24 cellular contexts compared by ENCODE assay signal in the genomic region with DNA sequence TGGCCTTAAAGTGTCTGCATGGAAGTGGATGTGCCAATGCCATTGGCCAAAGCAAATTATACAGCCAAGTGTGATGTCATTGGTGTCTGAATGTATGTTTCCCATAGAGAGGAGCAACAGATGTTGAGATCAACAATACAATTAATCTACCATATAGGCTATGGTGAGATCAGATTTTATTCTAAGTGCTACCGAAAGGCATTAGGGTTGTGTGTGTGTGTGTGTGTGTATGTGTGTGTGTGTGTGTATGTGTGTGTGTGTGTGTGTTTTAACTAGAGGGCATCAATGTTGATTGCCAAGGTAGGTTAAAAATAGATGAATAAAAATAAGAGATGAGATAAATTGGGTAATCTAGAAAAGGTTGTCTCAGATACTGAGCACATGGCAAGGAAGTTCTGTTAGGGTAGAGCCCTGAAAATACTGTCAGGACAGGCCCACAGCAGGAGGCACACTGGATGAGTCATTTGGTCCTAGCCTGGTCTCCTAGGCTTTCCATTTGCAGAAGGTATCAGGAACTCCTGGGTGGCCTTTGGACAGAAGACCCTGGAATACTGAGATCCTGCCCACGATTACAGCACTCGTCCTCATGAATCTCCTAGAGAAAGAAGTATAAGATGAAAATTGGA.
"Had no signal": no experiment of that assay in that cellular context is flagged by ENCODE, and none has a peak within 500 bp of the region (broad histone marks: within the 10 kb centered on the region; RNA-seq: fewer than 3 reads in every experiment).

No MANE protein-coding gene starts in this region.

- ATAC-seq: activated CD4-positive, alpha-beta T cell treated with anti-CD3 and anti-CD28 coated beads for 36 hours; activated naive CD8-positive, alpha-beta T cell treated with anti-CD3 and anti-CD28 coated beads, Interleukin-2, amount 50 U/mL, for 24 hours; activated T-cell treated with anti-CD3 and anti-CD28 coated beads, Interleukin-2, amount 50 U/mL, for 4 hours; body of pancreas; gastrocnemius medialis; natural killer cell; stimulated activated memory B cell treated with anti-CD40 and anti-IgM and Interleukin-4, amounts not matched to agents 10 μg/mL and 1 μg/mL and 100 μg/mL, for 72 hours had no signal

- H3K4me3 ChIP-seq: body of pancreas, esophagus muscularis mucosa, gastrocnemius medialis, left ventricle myocardium inferior, sigmoid colon, smooth muscle cell, stomach, suprapubic skin, tibial nerve had no signal

- DNase-seq: activated CD4-positive, alpha-beta T cell treated with anti-CD3 and anti-CD28 coated beads for 36 hours; activated CD4-positive, alpha-beta T cell treated with anti-CD3 and anti-CD28 coated beads, Interleukin-2, amount 50 U/mL, for 48 hours; activated CD8-positive, alpha-beta memory T cell treated with anti-CD3 and anti-CD28 coated beads, Interleukin-2, amount 50 U/mL, for 48 hours; activated naive CD4-positive, alpha-beta T cell treated with anti-CD3 and anti-CD28 coated beads, Interleukin-2, amount 50 U/mL, for 16 hours; activated naive CD8-positive, alpha-beta T cell treated with anti-CD3 and anti-CD28 coated beads, Interleukin-2, amount 50 U/mL, for 24 hours; activated T-cell treated with anti-CD3 and anti-CD28 coated beads, Interleukin-2, amount 50 U/mL, for 4 hours; body of pancreas; caudate nucleus; dermis blood vessel endothelial cell; effector memory CD4-positive, alpha-beta T cell; gastrocnemius medialis; hippocampal formation; left ventricle myocardium inferior; midbrain; natural killer cell; retina; sigmoid colon; stimulated activated CD4-positive, alpha-beta T cell treated with anti-CD3 and anti-CD28 coated beads, Interleukin-15, amount 100 ng/mL, for 24 hours; stomach had no signal
